18 cellular contexts compared by ENCODE assay signal in the genomic region with DNA sequence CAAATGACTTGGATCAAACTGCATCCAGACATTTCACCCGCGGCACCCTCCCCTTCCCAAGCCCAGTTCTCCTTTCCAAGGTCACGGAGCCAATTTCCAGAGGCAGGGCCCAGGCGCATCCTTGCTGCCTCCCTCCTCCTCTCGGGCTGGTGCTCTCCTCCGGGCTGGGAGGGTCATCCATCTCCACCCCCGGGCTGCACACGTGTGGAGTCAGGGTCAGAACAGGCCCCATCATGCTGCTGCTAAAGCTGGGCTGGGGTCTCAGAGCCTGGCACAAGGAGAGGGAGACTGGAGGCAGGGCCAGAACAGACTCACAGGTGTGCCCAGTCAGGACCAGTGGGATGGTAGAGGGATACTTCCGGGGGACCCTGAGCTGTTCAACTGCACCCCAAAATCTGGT. TPM values are rescaled to one million over a fixed set of nuclear protein-coding genes. Genes with fewer than 3 reads are reported as not detected.
DNase-seq lines count a peak whose midpoint lies in the region; ATAC-seq, FAIRE-seq and TF ChIP-seq lines count a peak whose summit lies in the region.
"Had no signal": no experiment of that assay in that cellular context is flagged by ENCODE, and none has a peak within 500 bp of the region (broad histone marks: within the 10 kb centered on the region; RNA-seq: fewer than 3 reads in every experiment).

No MANE protein-coding gene starts in this region.

- no peak overlapping the region for H3K4ac ChIP-seq in H1 (replicated peaks; ENCODE audit: insufficient read length, low read depth, low read length)

- TF ChIP-seq RAD21 in K562 (CRISPR knock-in tag; conservative IDR thresholded peaks at IDR 0.05 in 1 of 2, IDR thresholded peaks at IDR 0.05 in 1 of 2) (no peak), H1 (IDR thresholded peaks at IDR 0.05 in 1 of 2, conservative IDR thresholded peaks at IDR 0.05 in 1 of 2; ENCODE audit: low read depth in 2 of 2, low read length in 2 of 2) (no peak)

- H3K56ac ChIP-seq in H1 (replicated peaks; ENCODE audit: insufficient read length, low read depth, low read length), result no peak overlapping the region

- no peaks in the 10 kb centered on the region for H3K79me1 ChIP-seq in H1 (ENCODE audit: low read depth, low read length)

- no peak overlapping the region for H3K9ac ChIP-seq in KMS-11
- H3K9ac ChIP-seq in K562 (ENCODE audit: insufficient read depth in 1 of 2, low read depth in 2 of 2, low read length in 2 of 2), result peak overlapping the region in 1 of 2 experiments; percentile 3; a peak in 1 of 4 replicates
- H3K9ac ChIP-seq in H1 (replicated peaks in 1 of 4; ENCODE audit: extremely low read depth in 1 of 4, low read depth in 3 of 4, low read length in 3 of 4), result no peak overlapping the region

- WGBS in K562 (ENCODE audit: insufficient coverage, low coverage, missing lambda C conversion rate), result under 1% methylated on average over 9 of the region's 9 CpGs
- 90% methylated on average over 9 of the region's 9 CpGs; no CpG with 5 or more reads in 1 of the 2 experiments for WGBS in H1 (ENCODE audit: extremely low coverage in 1 of 2, insufficient coverage in 1 of 2, insufficient read length in 1 of 2, insufficient replicate concordance in 2 of 2, low coverage in 1 of 2, low lambda C conversion rate in 2 of 2, missing lambda C conversion rate in 1 of 2), 2 experiments

- CTCF ChIA-PET in K562 (lab: Yijun Ruan, JAX; ENCODE audit: low intra/inter-chr PET ratio), result interaction anchor here (0.5 to 12.0 kb wide), 18 partner anchors 16 to 340 kb away, joined by 3 to 549 read pairs (median 4); no protein-coding TSS in a partner anchor
- CTCF ChIA-PET in H1 (lab: Charles Lee; ENCODE audit: partially characterized antibody), result interaction anchor here (0.7 to 24.3 kb wide), 29 partner anchors 10 to 705 kb away, joined by 3 to 384 read pairs (median 4); a partner anchor contains a TSS

- peak overlapping the region; percentile 19; the same call in 1 of the 2 replicates for H2BK15ac ChIP-seq in H1 (ENCODE audit: low read length)

- no peaks in the 10 kb centered on the region for H3K36me3 ChIP-seq in KMS-11 (ENCODE audit: insufficient read depth)
- no peaks in the 10 kb centered on the region for H3K36me3 ChIP-seq in K562 (ENCODE audit: control insufficient read depth, insufficient read depth, low read length)
- H3K36me3 ChIP-seq in H1 (ENCODE audit: control insufficient read depth in 2 of 4, insufficient read depth in 4 of 4, low read length in 3 of 4), result no peaks in the 10 kb centered on the region; a peak in 2 of 8 replicates
- H3K36me3 ChIP-seq: Peyer's patch had no signal

- H3K9me1 ChIP-seq in K562 (ENCODE audit: control insufficient read depth, insufficient read depth, low read length), result peaks cover 10% of the 10 kb centered on the region

- POLR2A ChIA-PET in K562 (lab: Yijun Ruan, JAX), result interaction anchor here (0.7 to 8.6 kb wide), 19 partner anchors 10 to 470 kb away, joined by 3 to 68 read pairs (median 5); a partner anchor contains a TSS
- POLR2A ChIA-PET in H1 (lab: Charles Lee; ENCODE audit: partially characterized antibody), result no interaction called here

- DNase-seq in K562 (ENCODE audit: extremely low read depth in 1 of 4, low spot score in 3 of 4), result peak in 2 of 4 experiments; percentile 58
- no peak for DNase-seq in H1 (ENCODE audit: low read depth in 1 of 2, low spot score in 2 of 2)
- DNase-seq in substantia nigra (lab: John Stamatoyannopoulos, UW), result no peak
- no peak for DNase-seq in coronary artery (ENCODE audit: low spot score)
- no peak for DNase-seq in T1000 (lab: John Stamatoyannopoulos, UW)
- DNase-seq: GOT3, NCI-H187 treated with DMSO at 0.1 percent for 48 hours, NCI-H2107, NCI-H510A had no signal

- H3K14ac ChIP-seq in H1 (ENCODE audit: insufficient read length), result no peak overlapping the region

- TF ChIP-seq POLR2A in K562 (conservative IDR thresholded peaks at IDR 0.05), result no peak
- TF ChIP-seq POLR2A in H1 (IDR thresholded peaks at IDR 0.05; ENCODE audit: control extremely low read depth in 1 of 2, low read depth in 2 of 2, low read length in 2 of 2), result no peak

- H2BK12ac ChIP-seq in H1 (ENCODE audit: low read depth, low read length), result no peak overlapping the region

- FAIRE-seq in K562 (lab: Jason Lieb, UNC) (no peak), H1 (lab: Jason Lieb, UNC) (no peak)
- FAIRE-seq: HTR-8/SVneo had no signal

- no peaks in the 10 kb centered on the region for H4K20me1 ChIP-seq in KMS-11 (ENCODE audit: insufficient read depth)
- H4K20me1 ChIP-seq in K562 (replicated peaks; ENCODE audit: control insufficient read depth, insufficient read depth, low read length), result peaks cover 64% of the 10 kb centered on the region
- H4K20me1 ChIP-seq in H1 (replicated peaks in 1 of 2; ENCODE audit: control insufficient read depth in 1 of 2, insufficient read depth in 2 of 2, low read length in 2 of 2), result no peaks in the 10 kb centered on the region

- intact Hi-C loops in K562 (cut with micrococcal nuclease), result loop anchor here (1.0 to 10.0 kb wide), 9 partner anchors 154 to 663 kb away; no protein-coding TSS in a partner anchor

- no peaks in the 10 kb centered on the region for H3K27me3 ChIP-seq in KMS-11 (ENCODE audit: insufficient read depth, low read depth)
- H3K27me3 ChIP-seq in K562 (ENCODE audit: control insufficient read depth in 2 of 2, insufficient read depth in 2 of 2, low read length in 2 of 2), result peaks cover 54 to 79% of the 10 kb centered on the region in 2 experiments
- peaks cover 0 to 5% (median 3%) of the 10 kb centered on the region in 4 experiments; a peak in 3 of 7 replicates for H3K27me3 ChIP-seq in H1 (replicated peaks in 1 of 4; ENCODE audit: control insufficient read depth in 3 of 4, extremely low read depth in 1 of 4, insufficient read depth in 3 of 4, low read length in 3 of 4)
- H3K27me3 ChIP-seq: Peyer's patch had no signal

- BruUV-seq in K562 (replicated peaks; lab: Mats Ljungman, UMichigan), result no TSS peak

- H3K79me2 ChIP-seq in KMS-11 (ENCODE audit: insufficient read depth, low read depth) (no peaks in the 10 kb centered on the region), K562 (ENCODE audit: control insufficient read depth, insufficient read depth, low read length) (no peaks in the 10 kb centered on the region), H1 (ENCODE audit: control insufficient read depth in 1 of 2, insufficient read depth in 2 of 2, low read length in 2 of 2) (no peaks in the 10 kb centered on the region)

- in situ Hi-C loops in K562 (cut with MboI), result loop anchor here (5.0 kb wide), 2 partner anchors 160 to 280 kb away; no protein-coding TSS in a partner anchor

- H3K4me1 ChIP-seq in KMS-11 (ENCODE audit: low read depth, poor library complexity, severe bottlenecking), result peaks cover 24% of the 10 kb centered on the region
- H3K4me1 ChIP-seq in K562 (replicated peaks in 1 of 2; ENCODE audit: control insufficient read depth in 2 of 2, insufficient read depth in 2 of 2, low read length in 2 of 2), result peaks cover 0 to 9% of the 10 kb centered on the region in 2 experiments; a peak in 2 of 5 replicates
- peaks cover 0 to 1% (median 0%) of the 10 kb centered on the region in 4 experiments; a peak in 1 of 7 replicates for H3K4me1 ChIP-seq in H1 (replicated peaks in 1 of 4; ENCODE audit: control insufficient read depth in 3 of 4, insufficient read depth in 4 of 4, low read length in 3 of 4)
- H3K4me1 ChIP-seq: Peyer's patch had no signal

- H2BK20ac ChIP-seq in H1 (ENCODE audit: low read length), result no peak overlapping the region

- H4K8ac ChIP-seq in H1 (ENCODE audit: extremely low read depth, insufficient read depth, low read length), result no peak overlapping the region

- H4K5ac ChIP-seq in H1 (ENCODE audit: insufficient read length, low read depth, low read length), result no peak overlapping the region

- no peaks in the 10 kb centered on the region for H3K9me3 ChIP-seq in K562 (replicated peaks; ENCODE audit: control insufficient read depth, insufficient read depth, low read depth, low read length)
- H3K9me3 ChIP-seq in H1 (ENCODE audit: insufficient read depth in 2 of 2, low read depth in 1 of 2, low read length in 1 of 2), result no peaks in the 10 kb centered on the region
- H3K9me3 ChIP-seq: Peyer's patch had no signal

- TF ChIP-seq CTCF in KMS-11 (conservative IDR thresholded peaks at IDR 0.05; ENCODE audit: low read depth, low read length) (no peak), K562 (IDR thresholded peaks at IDR 0.05 in 2 of 3, conservative IDR thresholded peaks at IDR 0.05 in 1 of 3; ENCODE audit: insufficient read depth in 2 of 3, low read depth in 1 of 3, low read length in 3 of 3) (no peak), H1 (IDR thresholded peaks at IDR 0.05; ENCODE audit: control extremely low read depth in 1 of 3, insufficient read depth in 1 of 3, low read depth in 1 of 3, low read length in 3 of 3) (no peak), coronary artery (IDR thresholded peaks at IDR 0.05) (no peak)

- H2BK5ac ChIP-seq in H1 (ENCODE audit: low read depth, low read length), result no peak overlapping the region

- H3K4me2 ChIP-seq in KMS-11 (no peak overlapping the region; the same call in 1 of the 2 replicates), K562 (ENCODE audit: insufficient read depth, low read length) (no peak overlapping the region), H1 (ENCODE audit: insufficient read depth in 1 of 2, low read depth in 2 of 2, low read length in 2 of 2) (no peak overlapping the region)

- H2AFZ ChIP-seq in KMS-11 (ENCODE audit: low read depth) (peak overlapping the region; percentile 25; the same call in 1 of the 2 replicates), K562 (ENCODE audit: low read depth, low read length) (no peak overlapping the region), H1 (ENCODE audit: low read length) (no peak overlapping the region)

- no peaks in the 10 kb centered on the region for H3K23me2 ChIP-seq in H1 (ENCODE audit: low read depth, low read length)

- H2AK5ac ChIP-seq in H1 (ENCODE audit: low read depth, low read length), result no peak overlapping the region

- no peak for TF ChIP-seq EP300 in K562 (IDR thresholded peaks at IDR 0.05; ENCODE audit: low read length)
- TF ChIP-seq EP300 in H1 (IDR thresholded peaks at IDR 0.05; ENCODE audit: borderline replicate concordance in 1 of 2, low read depth in 2 of 2, low read length in 2 of 2), result no peak

- ATAC-seq in K562 (no peak), GM19397 (IDR thresholded peaks at IDR 0.05; ENCODE audit: unreplicated experiment) (no peak)

- H3K27ac ChIP-seq in KMS-11, result no peak overlapping the region
- H3K27ac ChIP-seq in K562 (ENCODE audit: extremely low read depth, low read depth, low read length), result no peak overlapping the region
- no peak overlapping the region for H3K27ac ChIP-seq in H1 (ENCODE audit: low read depth, low read length)
- H3K27ac ChIP-seq in substantia nigra (ENCODE audit: low read depth, low read length, poor library complexity, severe bottlenecking), result peak overlapping the region; percentile 82
- H3K27ac ChIP-seq in coronary artery, result no peak overlapping the region
- H3K27ac ChIP-seq: Peyer's patch had no signal

- H2BK120ac ChIP-seq in H1 (replicated peaks; ENCODE audit: low read depth, low read length), result no peak overlapping the region

- H4K91ac ChIP-seq in H1 (replicated peaks; ENCODE audit: insufficient read length, low read length), result no peak overlapping the region

- no peak overlapping the region for H3K18ac ChIP-seq in H1 (ENCODE audit: extremely low read depth, low read length)

- H3K23ac ChIP-seq in H1 (ENCODE audit: insufficient read length), result no peak overlapping the region

- no peak overlapping the region for H3K4me3 ChIP-seq in KMS-11 (IDR thresholded peaks at IDR 0.05; ENCODE audit: insufficient read depth, low read depth, low read length)
- no peak overlapping the region for H3K4me3 ChIP-seq in K562
- no peak overlapping the region for H3K4me3 ChIP-seq in H1 (ENCODE audit: extremely low read depth in 1 of 4, insufficient read depth in 2 of 4, low read depth in 3 of 4, low read length in 4 of 4)
- H3K4me3 ChIP-seq in coronary artery, result no peak overlapping the region
- H3K4me3 ChIP-seq: Peyer's patch had no signal

RNA-seq across cellular contexts. Expression of a gene that starts 14.0 kb away (rescaled TPM):
- not detected in 2 replicates for total RNA-seq in K562 (2011; cell fraction: chromatin; rRNA removed; ENCODE audit: low replicate concordance)
- total RNA-seq in K562 (2011; cell fraction: nucleolus; rRNA removed), result not detected in 2 replicates
- total RNA-seq in K562 (2011; cell fraction: nucleoplasm; rRNA removed), result not detected in 2 replicates
- total RNA-seq in K562 (2014; rRNA removed) (not detected in 2 replicates), K562 (2014; rRNA removed; fragmentation: Illumina TruSeq; extraction: Trizol) (not detected in 2 replicates), K562 (2015; rRNA removed; fragmentation: Illumina TruSeq; extraction: Trizol) (not detected in 2 replicates), K562 (2021) (not detected in 2 replicates)
- polyA plus RNA-seq in K562 (2011; rRNA removed) (0.24 TPM in 1 of 2 replicates, not detected in the other), K562 (2014; fragmentation: Illumina TruSeq; extraction: Trizol) (not detected in 2 replicates), K562 (2014; fragmentation: Nextera tagmentation; extraction: Ambion mirVana) (under 1 TPM in 1 of 2 experiments, not detected in 1; 0.35 TPM), K562 (2014; rRNA removed) (not detected in 2 replicates), H1 (2011; rRNA removed) (0.28 and 0.30 TPM in 2 replicates)
- not detected in 2 replicates for polyA plus RNA-seq in K562 (2011; cell fraction: cytosol; rRNA removed)
- 0.27 TPM in 1 of 2 replicates, not detected in the other for polyA plus RNA-seq in K562 (2011; cell fraction: nucleus; rRNA removed)
- not detected in 2 replicates for polyA plus RNA-seq in K562 (2012)
- polyA minus RNA-seq in K562 (2011; rRNA and poly(A)+ RNA removed), result not detected in 2 replicates
- not detected in 2 replicates for polyA minus RNA-seq in K562 (2011; cell fraction: cytosol; rRNA and poly(A)+ RNA removed)
- not detected in 2 replicates for polyA minus RNA-seq in K562 (2011; cell fraction: nucleus; rRNA and poly(A)+ RNA removed)
- total RNA-seq in H1 (2021; fragmentation: NEBNext Ultra II Directional; extraction: Animal tissue kit (Norgen Biotek cat#: 25700)), result 0.84 TPM in 1 of 2 replicates, not detected in the other
- 0.28 TPM for polyA plus RNA-seq in H1 (2011; cell fraction: cytosol; rRNA removed)
- polyA plus RNA-seq in H1 (2011; cell fraction: nucleus; rRNA removed), result 0.33 TPM
- polyA plus RNA-seq in H1 (2012, experiment 1 of 2), result 0.24 to 0.43 TPM (median 0.28 TPM) in 3 of 4 replicates, not detected in the other
- polyA plus RNA-seq in H1 (2012, experiment 2 of 2), result 0.22 TPM
- 0.10 TPM for polyA plus RNA-seq in H1 (2013, experiment 1 of 2)
- polyA plus RNA-seq in H1 (2013, experiment 2 of 2), result 0.13 TPM
- polyA minus RNA-seq in H1 (2011; rRNA and poly(A)+ RNA removed), result 0.13 and 0.39 TPM in 2 replicates
- polyA minus RNA-seq in H1 (2011; cell fraction: cytosol; rRNA and poly(A)+ RNA removed), result not detected
- not detected for polyA minus RNA-seq in H1 (2011; cell fraction: nucleus; rRNA and poly(A)+ RNA removed)
- total RNA-seq: A172, G401, IMR-90, LHCN-M2, Peyer's patch had no signal
- polyA plus RNA-seq: IMR-90 had no signal

RNA-seq across cellular contexts. Expression of a gene that starts 17.5 kb away (rescaled TPM):
- not detected in 2 replicates for total RNA-seq in K562 (2011; cell fraction: chromatin; rRNA removed; ENCODE audit: low replicate concordance)
- total RNA-seq in K562 (2011; cell fraction: nucleolus; rRNA removed), result not detected in 2 replicates
- total RNA-seq in K562 (2011; cell fraction: nucleoplasm; rRNA removed), result not detected in 2 replicates
- total RNA-seq in K562 (2014; rRNA removed), result 0.04 and 0.50 TPM in 2 replicates
- not detected in 2 replicates for total RNA-seq in K562 (2014; rRNA removed; fragmentation: Illumina TruSeq; extraction: Trizol)
- not detected in 2 replicates for total RNA-seq in K562 (2015; rRNA removed; fragmentation: Illumina TruSeq; extraction: Trizol)
- 0.09 TPM in 1 of 2 replicates, not detected in the other for total RNA-seq in K562 (2021)
- 0.01 and 0.04 TPM in 2 replicates for polyA plus RNA-seq in K562 (2011; rRNA removed)
- polyA plus RNA-seq in K562 (2011; cell fraction: cytosol; rRNA removed), result 0.58 TPM in 1 of 2 replicates, not detected in the other
- polyA plus RNA-seq in K562 (2011; cell fraction: nucleus; rRNA removed), result 0.06 TPM in 1 of 2 replicates, not detected in the other
- polyA plus RNA-seq in K562 (2012), result 0.08 and 0.18 TPM in 2 replicates
- polyA plus RNA-seq in K562 (2014; fragmentation: Illumina TruSeq; extraction: Trizol), result not detected in 2 replicates
- under 1 TPM; 0.04 to 0.08 TPM for polyA plus RNA-seq in K562 (2014; fragmentation: Nextera tagmentation; extraction: Ambion mirVana)
- polyA plus RNA-seq in K562 (2014; rRNA removed), result 0.08 TPM in 1 of 2 replicates, not detected in the other
- polyA minus RNA-seq in K562 (2011; rRNA and poly(A)+ RNA removed), result 0.42 TPM in 1 of 2 replicates, not detected in the other
- not detected in 2 replicates for polyA minus RNA-seq in K562 (2011; cell fraction: cytosol; rRNA and poly(A)+ RNA removed)
- 0.11 and 0.40 TPM in 2 replicates for polyA minus RNA-seq in K562 (2011; cell fraction: nucleus; rRNA and poly(A)+ RNA removed)
- total RNA-seq in H1 (2021; fragmentation: NEBNext Ultra II Directional; extraction: Animal tissue kit (Norgen Biotek cat#: 25700)), result 1.0 and 1.1 TPM in 2 replicates
- polyA plus RNA-seq in H1 (2011; rRNA removed), result 1.4 and 1.5 TPM in 2 replicates
- polyA plus RNA-seq in H1 (2011; cell fraction: cytosol; rRNA removed), result 0.75 TPM
- 0.86 TPM for polyA plus RNA-seq in H1 (2011; cell fraction: nucleus; rRNA removed)
- 0.84 to 1.0 TPM (median 0.98 TPM) in 4 replicates for polyA plus RNA-seq in H1 (2012, experiment 1 of 2)
- polyA plus RNA-seq in H1 (2012, experiment 2 of 2), result 0.87 TPM
- polyA plus RNA-seq in H1 (2013, experiment 1 of 2), result 0.79 TPM
- 0.79 TPM for polyA plus RNA-seq in H1 (2013, experiment 2 of 2)
- 1.0 and 1.5 TPM in 2 replicates for polyA minus RNA-seq in H1 (2011; rRNA and poly(A)+ RNA removed)
- polyA minus RNA-seq in H1 (2011; cell fraction: cytosol; rRNA and poly(A)+ RNA removed), result 0.44 TPM
- 0.70 TPM for polyA minus RNA-seq in H1 (2011; cell fraction: nucleus; rRNA and poly(A)+ RNA removed)

RNA-seq across cellular contexts. Expression of a gene that starts 52.5 kb away (rescaled TPM):
- 234 and 446 TPM in 2 replicates for total RNA-seq in K562 (2011; cell fraction: chromatin; rRNA removed; ENCODE audit: low replicate concordance)
- total RNA-seq in K562 (2011; cell fraction: nucleolus; rRNA removed), result 279 and 314 TPM in 2 replicates
- 196 and 222 TPM in 2 replicates for total RNA-seq in K562 (2011; cell fraction: nucleoplasm; rRNA removed)
- total RNA-seq in K562 (2014; rRNA removed) (81.7 and 100 TPM in 2 replicates), K562 (2014; rRNA removed; fragmentation: Illumina TruSeq; extraction: Trizol) (27.5 and 45.6 TPM in 2 replicates), K562 (2015; rRNA removed; fragmentation: Illumina TruSeq; extraction: Trizol) (65.7 and 68.4 TPM in 2 replicates), K562 (2021) (144 and 150 TPM in 2 replicates)
- polyA plus RNA-seq in K562 (2011; rRNA removed) (20.9 and 36.8 TPM in 2 replicates), K562 (2014; fragmentation: Illumina TruSeq; extraction: Trizol) (45.8 and 60.4 TPM in 2 replicates), K562 (2014; fragmentation: Nextera tagmentation; extraction: Ambion mirVana) (under 1 TPM; 0.41 to 0.70 TPM), K562 (2014; rRNA removed) (34.9 and 36.1 TPM in 2 replicates), H1 (2011; rRNA removed) (66.7 and 110 TPM in 2 replicates)
- polyA plus RNA-seq in K562 (2011; cell fraction: cytosol; rRNA removed), result 26.4 and 31.1 TPM in 2 replicates
- 57.9 and 76.9 TPM in 2 replicates for polyA plus RNA-seq in K562 (2011; cell fraction: nucleus; rRNA removed)
- 73.9 and 75.3 TPM in 2 replicates for polyA plus RNA-seq in K562 (2012)
- polyA minus RNA-seq in K562 (2011; rRNA and poly(A)+ RNA removed), result 113 and 124 TPM in 2 replicates
- polyA minus RNA-seq in K562 (2011; cell fraction: cytosol; rRNA and poly(A)+ RNA removed), result 132 and 181 TPM in 2 replicates
- polyA minus RNA-seq in K562 (2011; cell fraction: nucleus; rRNA and poly(A)+ RNA removed), result 138 and 300 TPM in 2 replicates
- total RNA-seq in H1 (2021; fragmentation: NEBNext Ultra II Directional; extraction: Animal tissue kit (Norgen Biotek cat#: 25700)), result 122 and 130 TPM in 2 replicates
- polyA plus RNA-seq in H1 (2011; cell fraction: cytosol; rRNA removed), result 101 TPM
- polyA plus RNA-seq in H1 (2011; cell fraction: nucleus; rRNA removed), result 162 TPM
- polyA plus RNA-seq in H1 (2012, experiment 1 of 2), result 76.6 to 172 TPM (median 129 TPM) in 4 replicates
- polyA plus RNA-seq in H1 (2012, experiment 2 of 2), result 53.7 TPM
- 37.8 TPM for polyA plus RNA-seq in H1 (2013, experiment 1 of 2)
- 37.4 TPM for polyA plus RNA-seq in H1 (2013, experiment 2 of 2)
- polyA minus RNA-seq in H1 (2011; rRNA and poly(A)+ RNA removed), result 150 and 166 TPM in 2 replicates
- polyA minus RNA-seq in H1 (2011; cell fraction: cytosol; rRNA and poly(A)+ RNA removed), result 183 TPM
- 71.0 TPM for polyA minus RNA-seq in H1 (2011; cell fraction: nucleus; rRNA and poly(A)+ RNA removed)

RNA-seq across cellular contexts. Expression of a gene that starts 57.5 kb away (rescaled TPM):
- 0.79 and 1.2 TPM in 2 replicates for total RNA-seq in K562 (2011; cell fraction: chromatin; rRNA removed; ENCODE audit: low replicate concordance)
- total RNA-seq in K562 (2011; cell fraction: nucleolus; rRNA removed), result 0.50 and 0.79 TPM in 2 replicates
- 0.29 and 0.46 TPM in 2 replicates for total RNA-seq in K562 (2011; cell fraction: nucleoplasm; rRNA removed)
- total RNA-seq in K562 (2014; rRNA removed) (0.14 and 0.24 TPM in 2 replicates), K562 (2014; rRNA removed; fragmentation: Illumina TruSeq; extraction: Trizol) (0.04 and 0.10 TPM in 2 replicates), K562 (2015; rRNA removed; fragmentation: Illumina TruSeq; extraction: Trizol) (0.04 and 0.11 TPM in 2 replicates), K562 (2021) (0.22 and 0.74 TPM in 2 replicates)
- polyA plus RNA-seq in K562 (2011; rRNA removed) (0.13 and 0.22 TPM in 2 replicates), K562 (2014; fragmentation: Illumina TruSeq; extraction: Trizol) (0.12 and 0.13 TPM in 2 replicates), K562 (2014; fragmentation: Nextera tagmentation; extraction: Ambion mirVana) (not detected), K562 (2014; rRNA removed) (0.18 TPM in 1 of 2 replicates, not detected in the other), H1 (2011; rRNA removed) (6.6 and 6.9 TPM in 2 replicates)
- polyA plus RNA-seq in K562 (2011; cell fraction: cytosol; rRNA removed), result 0.15 and 0.31 TPM in 2 replicates
- polyA plus RNA-seq in K562 (2011; cell fraction: nucleus; rRNA removed), result 0.35 and 0.60 TPM in 2 replicates
- 0.14 and 0.26 TPM in 2 replicates for polyA plus RNA-seq in K562 (2012)
- 0.21 and 0.32 TPM in 2 replicates for polyA minus RNA-seq in K562 (2011; rRNA and poly(A)+ RNA removed)
- 0.57 TPM in 1 of 2 replicates, not detected in the other for polyA minus RNA-seq in K562 (2011; cell fraction: cytosol; rRNA and poly(A)+ RNA removed)
- polyA minus RNA-seq in K562 (2011; cell fraction: nucleus; rRNA and poly(A)+ RNA removed), result 0.40 and 0.67 TPM in 2 replicates
- total RNA-seq in H1 (2021; fragmentation: NEBNext Ultra II Directional; extraction: Animal tissue kit (Norgen Biotek cat#: 25700)), result 9.6 and 9.7 TPM in 2 replicates
- 7.7 TPM for polyA plus RNA-seq in H1 (2011; cell fraction: cytosol; rRNA removed)
- polyA plus RNA-seq in H1 (2011; cell fraction: nucleus; rRNA removed), result 7.4 TPM
- 5.7 to 7.8 TPM (median 6.8 TPM) in 4 replicates for polyA plus RNA-seq in H1 (2012, experiment 1 of 2)
- polyA plus RNA-seq in H1 (2012, experiment 2 of 2), result 4.4 TPM
- polyA plus RNA-seq in H1 (2013, experiment 1 of 2), result 5.3 TPM
- 5.5 TPM for polyA plus RNA-seq in H1 (2013, experiment 2 of 2)
- polyA minus RNA-seq in H1 (2011; rRNA and poly(A)+ RNA removed), result 6.4 and 7.5 TPM in 2 replicates
- polyA minus RNA-seq in H1 (2011; cell fraction: cytosol; rRNA and poly(A)+ RNA removed), result 5.6 TPM
- 4.3 TPM for polyA minus RNA-seq in H1 (2011; cell fraction: nucleus; rRNA and poly(A)+ RNA removed)
- total RNA-seq: CD8-positive, alpha-beta T cell had no signal
